In the genomic region with DNA sequence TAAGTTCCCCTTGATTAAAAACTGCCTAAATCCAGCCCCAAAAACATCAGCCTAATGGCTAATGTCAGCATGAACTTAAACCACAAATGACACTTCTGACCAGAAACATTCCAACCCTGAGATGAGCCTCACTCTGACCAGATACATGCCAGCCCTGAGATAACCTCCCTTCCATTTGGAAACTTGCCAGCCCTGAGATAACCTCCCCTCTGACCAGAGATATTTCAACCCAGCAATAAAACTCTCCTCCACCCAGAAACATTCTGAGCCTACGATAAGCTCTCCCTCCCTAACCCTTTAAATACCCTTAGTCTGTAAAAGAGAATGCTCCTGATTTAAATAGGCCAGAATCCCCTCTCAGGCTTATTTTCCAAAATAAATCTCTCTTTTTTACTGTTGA, we compare ENCODE assay signal across 25 cellular contexts.
"Had no signal": no experiment of that assay in that cellular context is flagged by ENCODE, and none has a peak within 500 bp of the region (broad histone marks: within the 10 kb centered on the region; RNA-seq: fewer than 3 reads in every experiment).

No MANE protein-coding gene starts in this region.

- H3K4me3 Mint-ChIP-seq: activated B cell treated with CpG ODN at 0.5 μM for 24 hours; activated CD4-positive, alpha-beta T cell treated with anti-CD3 and anti-CD28 coated beads, Interleukin-2, amount 10 ng/mL, durations not matched to agents 24 days and 14 days; activated CD8-positive, alpha-beta memory T cell treated with anti-CD3 and anti-CD28 coated beads, Interleukin-2, amount 10 ng/mL, durations not matched to agents 7 days and 5 days; activated naive CD8-positive, alpha-beta T cell treated with anti-CD3 and anti-CD28 coated beads, Interleukin-2, amount 50 U/mL, for 24 hours; activated T-cell treated with anti-CD3 and anti-CD28 coated beads, Interleukin-2, amount 50 U/mL, for 4 hours; brain; central memory CD8-positive, alpha-beta T cell; T-helper 1 cell treated with Interleukin-12 subunit alpha and Interleukin-12 subunit beta and Interleukin-4 antibody, amounts not matched to agents 30 μg/mL and 1 μg/mL, for 36 hours had no signal

- H3K27me3 Mint-ChIP-seq: activated B cell treated with CpG ODN at 0.5 μM for 24 hours; activated CD4-positive, alpha-beta T cell treated with anti-CD3 and anti-CD28 coated beads, Interleukin-2, amount 10 ng/mL, durations not matched to agents 24 days and 14 days; activated CD8-positive, alpha-beta memory T cell treated with anti-CD3 and anti-CD28 coated beads, Interleukin-2, amount 10 ng/mL, durations not matched to agents 7 days and 5 days; activated naive CD8-positive, alpha-beta T cell treated with anti-CD3 and anti-CD28 coated beads, Interleukin-2, amount 50 U/mL, for 24 hours; central memory CD8-positive, alpha-beta T cell had no signal

- H3K27ac Mint-ChIP-seq: activated B cell treated with CpG ODN at 0.5 μM for 24 hours; activated CD4-positive, alpha-beta T cell treated with anti-CD3 and anti-CD28 coated beads, Interleukin-2, amount 10 ng/mL, durations not matched to agents 24 days and 14 days; activated CD8-positive, alpha-beta memory T cell treated with anti-CD3 and anti-CD28 coated beads, Interleukin-2, amount 10 ng/mL, durations not matched to agents 7 days and 5 days; activated naive CD4-positive, alpha-beta T cell treated with anti-CD3 and anti-CD28 coated beads, Interleukin-2, amount 50 U/mL, for 72 hours; activated naive CD8-positive, alpha-beta T cell treated with anti-CD3 and anti-CD28 coated beads, Interleukin-2, amount 50 U/mL, for 24 hours; T-helper 1 cell treated with Interleukin-12 subunit alpha and Interleukin-12 subunit beta and Interleukin-4 antibody, amounts not matched to agents 30 μg/mL and 1 μg/mL, for 36 hours had no signal

- H3K36me3 Mint-ChIP-seq: activated CD8-positive, alpha-beta memory T cell treated with anti-CD3 and anti-CD28 coated beads, Interleukin-2, amount 10 ng/mL, durations not matched to agents 7 days and 5 days; activated naive CD4-positive, alpha-beta T cell treated with anti-CD3 and anti-CD28 coated beads, Interleukin-2, amount 50 U/mL, for 72 hours had no signal

- H3K4me1 ChIP-seq: Peyer's patch had no signal

- DNase-seq: activated B cell treated with CpG ODN at 0.5 μM for 24 hours; activated CD4-positive, alpha-beta T cell treated with anti-CD3 and anti-CD28 coated beads for 1 hour; activated CD4-positive, alpha-beta T cell treated with anti-CD3 and anti-CD28 coated beads, Interleukin-2, amount 10 ng/mL, durations not matched to agents 24 days and 14 days; activated CD4-positive, alpha-beta T cell treated with anti-CD3 and anti-CD28 coated beads, Interleukin-2, amount 50 U/mL, for 48 hours; activated CD8-positive, alpha-beta memory T cell treated with anti-CD3 and anti-CD28 coated beads, Interleukin-2, amount 10 ng/mL, durations not matched to agents 7 days and 5 days; activated effector memory CD4-positive, alpha-beta T cell treated with anti-CD3 and anti-CD28 coated beads, Interleukin-2, amount 50 U/mL, for 16 hours; activated naive CD4-positive, alpha-beta T cell treated with Interleukin-2 at 50 U/mL for 16 hours; activated naive CD8-positive, alpha-beta T cell treated with anti-CD3 and anti-CD28 coated beads, Interleukin-2, amount 50 U/mL, for 24 hours; activated T-cell treated with anti-CD3 and anti-CD28 coated beads, Interleukin-2, amount 50 U/mL, for 4 hours; amygdala; Karpas-422; NCI-H1105 treated with DMSO at 0.1 percent for 48 hours; NCI-H1436 treated with DMSO at 0.1 percent for 48 hours; NCI-H187; NCI-H2081; NCI-H446 treated with DMSO at 0.1 percent for 48 hours; NCI-H526 treated with DMSO at 0.1 percent for 48 hours; NCI-H82; NK-92 treated with Interleukin-12 subunit alpha and Interleukin-12 subunit beta, amount 100 ng/mL, for 24 hours; Peyer's patch; SHP77 treated with DMSO at 0.1 percent for 48 hours had no signal

- H3K27me3 ChIP-seq: Peyer's patch had no signal

- H3K4me3 ChIP-seq: Peyer's patch had no signal

- ATAC-seq: activated CD8-positive, alpha-beta memory T cell treated with anti-CD3 and anti-CD28 coated beads, Interleukin-2, amount 10 ng/mL, durations not matched to agents 7 days and 5 days; activated naive CD4-positive, alpha-beta T cell treated with anti-CD3 and anti-CD28 coated beads, Interleukin-2, amount 50 U/mL, for 72 hours; activated naive CD8-positive, alpha-beta T cell treated with anti-CD3 and anti-CD28 coated beads, Interleukin-2, amount 50 U/mL, for 24 hours; activated T-cell treated with anti-CD3 and anti-CD28 coated beads, Interleukin-2, amount 50 U/mL, for 4 hours had no signal

- H3K9me3 ChIP-seq: Peyer's patch had no signal

- H3K4me1 Mint-ChIP-seq: activated B cell treated with CpG ODN at 0.5 μM for 24 hours; activated CD4-positive, alpha-beta T cell treated with anti-CD3 and anti-CD28 coated beads, Interleukin-2, amount 10 ng/mL, durations not matched to agents 24 days and 14 days; activated CD8-positive, alpha-beta memory T cell treated with anti-CD3 and anti-CD28 coated beads, Interleukin-2, amount 10 ng/mL, durations not matched to agents 7 days and 5 days; activated naive CD8-positive, alpha-beta T cell treated with anti-CD3 and anti-CD28 coated beads, Interleukin-2, amount 50 U/mL, for 24 hours; central memory CD8-positive, alpha-beta T cell had no signal

- H3K27ac ChIP-seq: Peyer's patch had no signal

- H3K36me3 ChIP-seq: Peyer's patch had no signal
